ENCODE assay signal across 16 cellular contexts in genomic region chr4:7168106-7168505, GRCh38.
"Had no signal": no experiment of that assay in that cellular context is flagged by ENCODE, and none has a peak within 500 bp of the region (broad histone marks: within the 10 kb centered on the region; RNA-seq: fewer than 3 reads in every experiment).

No MANE protein-coding gene starts in this region.

- H3K36me3 ChIP-seq: neutrophil, right atrium auricular region, transverse colon had no signal

- ATAC-seq: activated CD4-positive, alpha-beta T cell treated with anti-CD3 and anti-CD28 coated beads for 36 hours had no signal

- DNase-seq: activated CD4-positive, alpha-beta T cell treated with anti-CD3 and anti-CD28 coated beads for 36 hours; central memory CD4-positive, alpha-beta T cell; cortex of kidney; effector memory CD4-positive, alpha-beta T cell; foreskin melanocyte; midbrain; stimulated activated CD4-positive, alpha-beta T cell treated with anti-CD3 and anti-CD28 coated beads, Interleukin-4, amount 100 ng/mL, for 24 hours; stimulated activated naive CD4-positive, alpha-beta T cell; substantia nigra; T-helper 1 cell had no signal

- H3K9me3 ChIP-seq: neutrophil, right atrium auricular region, transverse colon had no signal

- H3K4me1 ChIP-seq: right atrium auricular region had no signal

- H3K4me3 ChIP-seq: lung, right atrium auricular region, skin epidermis, transverse colon had no signal

- H3K27ac ChIP-seq: epithelial cell of prostate, neutrophil, right atrium auricular region, skin epidermis had no signal

- H3K27me3 ChIP-seq: right atrium auricular region, transverse colon had no signal
